Comparison of ENCODE assay signal across 12 cellular contexts in genomic region chr1:94093996-94094395, GRCh38. TPM values are rescaled to one million over a fixed set of nuclear protein-coding genes. Genes with fewer than 3 reads are reported as not detected.
DNase-seq lines count a peak whose midpoint lies in the region; ATAC-seq and TF ChIP-seq lines count a peak whose summit lies in the region.
"Had no signal": no experiment of that assay in that cellular context is flagged by ENCODE, and none has a peak within 500 bp of the region (broad histone marks: within the 10 kb centered on the region; RNA-seq: fewer than 3 reads in every experiment).

No MANE protein-coding gene starts in this region.

- H3K36me3 ChIP-seq in mesodermal cell (ENCODE audit: control insufficient read depth, insufficient read depth, low read length) (no peaks in the 10 kb centered on the region), thymus (ENCODE audit: control insufficient read depth, insufficient read depth) (no peaks in the 10 kb centered on the region)

- H3K4me1 ChIP-seq in mesodermal cell (ENCODE audit: control insufficient read depth, insufficient read depth, low read length, poor library complexity, severe bottlenecking) (peaks cover 73% of the 10 kb centered on the region), thymus (ENCODE audit: control insufficient read depth, insufficient read depth, low read length) (peaks cover 41% of the 10 kb centered on the region)

- ATAC-seq in GM18511 (IDR thresholded peaks at IDR 0.05; ENCODE audit: unreplicated experiment) (no peak), HG02763 (IDR thresholded peaks at IDR 0.05; ENCODE audit: unreplicated experiment) (no peak)
- ATAC-seq: activated CD8-positive, alpha-beta T cell treated with anti-CD3 and anti-CD28 coated beads, Interleukin-2, amount 10 ng/mL, durations not matched to agents 7 days and 5 days; natural killer cell treated with Interleukin-12 subunit alpha and Interleukin-12 subunit beta and Interleukin-15 and Interleukin-18, amount 100 ng/mL, for 72 hours had no signal

- H3K9me3 ChIP-seq in mesodermal cell (ENCODE audit: control insufficient read depth, low read length): no peaks in the 10 kb centered on the region
- peaks cover 1% of the 10 kb centered on the region for H3K9me3 ChIP-seq in thymus (ENCODE audit: control insufficient read depth)

- peak overlapping the region; percentile 45 for H3K4me3 ChIP-seq in coronary artery
- H3K4me3 ChIP-seq in mesodermal cell (ENCODE audit: extremely low read depth, insufficient read depth, low read length, poor library complexity, severe bottlenecking): no peak overlapping the region
- no peak overlapping the region for H3K4me3 ChIP-seq in thymus (ENCODE audit: low read length)

- H3K27me3 ChIP-seq in thymus (ENCODE audit: control insufficient read depth, insufficient read depth): no peaks in the 10 kb centered on the region

- no peak for TF ChIP-seq CTCF in coronary artery (IDR thresholded peaks at IDR 0.05)

- DNase-seq in M059J (ENCODE audit: low read depth) (peak; percentile 54), coronary artery (ENCODE audit: low spot score) (no peak), NCI-H2227 (lab: John Stamatoyannopoulos, UW; ENCODE audit: unreplicated experiment) (no peak)
- DNase-seq in activated T-cell treated with anti-CD3 and anti-CD28 coated beads, Interleukin-2, amount 50 U/mL, for 1 hour: no peak
- DNase-seq: activated CD8-positive, alpha-beta T cell treated with anti-CD3 and anti-CD28 coated beads, Interleukin-2, amount 10 ng/mL, durations not matched to agents 7 days and 5 days; NCI-H187; stimulated activated CD8-positive, alpha-beta memory T cell treated with anti-CD3 and anti-CD28 coated beads, Interleukin-4, amount 100 ng/mL, for 48 hours had no signal

- H3K27ac ChIP-seq in coronary artery (peak overlapping the region; percentile 80 to 83), mesodermal cell (ENCODE audit: low read depth, low read length, severe bottlenecking) (peak overlapping the region; percentile 96), thymus (ENCODE audit: low read depth) (peak overlapping the region; percentile 80)

- 67 to 70% methylated on average over 5 of the region's 6 CpGs for WGBS in mesodermal cell (ENCODE audit: insufficient coverage in 2 of 2), 2 experiments
- 88% methylated on average over 6 of the region's 6 CpGs for whole genome bisulfite sequencing in thymus

RNA-seq across cellular contexts. Expression of gene ABCA4, which starts 27.0 kb away (rescaled TPM):
- total RNA-seq in M059J (2014; rRNA removed; shearing (Covaris generic)): 0.15 TPM in 1 of 2 replicates, not detected in the other
- polyA plus RNA-seq in mesodermal cell (2013, experiment 1 of 2): 9.5 TPM
- polyA plus RNA-seq in mesodermal cell (2013, experiment 2 of 2): 8.2 TPM
- polyA plus RNA-seq in thymus: 2.0 TPM
- total RNA-seq: activated CD8-positive, alpha-beta T cell treated with anti-CD3 and anti-CD28 coated beads, Interleukin-2, amount 10 ng/mL, durations not matched to agents 7 days and 5 days; natural killer cell treated with Interleukin-12 subunit alpha and Interleukin-12 subunit beta and Interleukin-15 and Interleukin-18, amount 100 ng/mL, for 72 hours had no signal
